ENCODE assay signal across 15 cellular contexts in genomic region chr5:15948225-15948624, GRCh38.
DNase-seq lines count a peak whose midpoint lies in the region; ATAC-seq, FAIRE-seq and TF ChIP-seq lines count a peak whose summit lies in the region.
"Had no signal": no experiment of that assay in that cellular context is flagged by ENCODE, and none has a peak within 500 bp of the region (broad histone marks: within the 10 kb centered on the region; RNA-seq: fewer than 3 reads in every experiment).

No MANE protein-coding gene starts in this region.

- DNase-seq in HepG2 (ENCODE audit: low spot score) (no peak), astrocyte of the spinal cord (ENCODE audit: low read depth, low spot score) (no peak), fibroblast of the aortic adventitia (ENCODE audit: low read depth) (peak; percentile 24), middle frontal gyrus (ENCODE audit: extremely low spot score, low spot score) (no peak)
- DNase-seq in stimulated activated CD4-positive, alpha-beta T cell treated with anti-CD3 and anti-CD28 coated beads, Interleukin-4, amount 100 ng/mL, for 1 hour, result no peak
- DNase-seq: AML-193; CD4-positive, CD25-positive, alpha-beta regulatory T cell; DMS53; NCI-H1436; NCI-H2081; NCI-H524 treated with DMSO at 0.1 percent for 48 hours had no signal

- H3K4me3 ChIP-seq in liver (ENCODE audit: low read depth in 1 of 3, low read length in 3 of 3) (no peak overlapping the region), HepG2 (replicated peaks in 1 of 3; ENCODE audit: insufficient read depth in 1 of 3, low read depth in 2 of 3, low read length in 3 of 3) (no peak overlapping the region), astrocyte of the spinal cord (ENCODE audit: low read depth, low read length) (no peak overlapping the region), fibroblast of the aortic adventitia (ENCODE audit: low read depth, low read length) (no peak overlapping the region)

- H3K9ac ChIP-seq in liver (ENCODE audit: low read depth in 1 of 2, low read length in 2 of 2), result no peak overlapping the region
- H3K9ac ChIP-seq in HepG2 (ENCODE audit: insufficient read depth, low read depth, low read length), result no peak overlapping the region

- TF ChIP-seq POLR2A in HepG2 (IDR thresholded peaks at IDR 0.05; ENCODE audit: insufficient read depth in 1 of 2, low read depth in 2 of 2, low read length in 2 of 2), result no peak

- no peak overlapping the region for H2AFZ ChIP-seq in HepG2 (ENCODE audit: low read length)

- POLR2A ChIA-PET in HepG2 (lab: Yijun Ruan, JAX), result no interaction called here

- H3K27me3 ChIP-seq in liver (ENCODE audit: control insufficient read depth in 4 of 4, insufficient read depth in 4 of 4, low read length in 3 of 4) (no peaks in the 10 kb centered on the region), HepG2 (ENCODE audit: control insufficient read depth in 1 of 2, insufficient read depth in 2 of 2, low read length in 2 of 2) (no peaks in the 10 kb centered on the region)

- in situ Hi-C loops in HepG2 (cut with HindIII; ENCODE audit: extremely low pct_ligation_motif_present, low pct_unique_long_range_greater_than_20kb) (no loop called here), astrocyte of the spinal cord (cut with HindIII; ENCODE audit: low sequenced_read_pairs) (no loop called here)

- 70% methylated on average over 3 of the region's 3 CpGs for WGBS in liver
- WGBS in HepG2 (ENCODE audit: low lambda C conversion rate), result 4% methylated on average over 3 of the region's 3 CpGs

- TF ChIP-seq RAD21 in liver (IDR thresholded peaks at IDR 0.05) (peak; percentile 56 to 61), HepG2 (CRISPR knock-in tag; IDR thresholded peaks at IDR 0.05) (no peak)

- no peaks in the 10 kb centered on the region for H3K79me2 ChIP-seq in HepG2 (ENCODE audit: insufficient read depth, low read length)

- H3K9me3 ChIP-seq in liver (ENCODE audit: control insufficient read depth in 4 of 4, low read length in 3 of 4), result no peaks in the 10 kb centered on the region
- H3K9me3 ChIP-seq in HepG2 (ENCODE audit: low read length), result no peaks in the 10 kb centered on the region

- no peak for ATAC-seq in HepG2
- no peak for ATAC-seq in GM21576 (IDR thresholded peaks at IDR 0.05; ENCODE audit: unreplicated experiment)
- no peak for ATAC-seq in GM18909 (IDR thresholded peaks at IDR 0.05; ENCODE audit: poor library complexity, unreplicated experiment)

- H3K36me3 ChIP-seq in liver (ENCODE audit: control insufficient read depth in 4 of 4, insufficient read depth in 3 of 4, low read depth in 1 of 4, low read length in 3 of 4), result no peaks in the 10 kb centered on the region
- H3K36me3 ChIP-seq in HepG2 (replicated peaks in 1 of 2; ENCODE audit: control insufficient read depth in 1 of 2, insufficient read depth in 2 of 2, low read length in 2 of 2), result no peaks in the 10 kb centered on the region

- TF ChIP-seq CTCF in liver (IDR thresholded peaks at IDR 0.05; ENCODE audit: low read depth, low read length, missing input control), result peak; percentile 16
- no peak for TF ChIP-seq CTCF in HepG2 (CRISPR knock-in tag; IDR thresholded peaks at IDR 0.05)
- TF ChIP-seq CTCF in astrocyte of the spinal cord (IDR thresholded peaks at IDR 0.05; ENCODE audit: low read depth, low read length), result peak; percentile 6
- no peak for TF ChIP-seq CTCF in fibroblast of the aortic adventitia (IDR thresholded peaks at IDR 0.05; ENCODE audit: insufficient read depth, low read length)

- FAIRE-seq in HepG2 (lab: Jason Lieb, UNC), result no peak
- FAIRE-seq: A204.1 had no signal

- no peak for TF ChIP-seq EP300 in HepG2 (IDR thresholded peaks at IDR 0.05; ENCODE audit: low read depth in 2 of 2, low read length in 2 of 2)
- TF ChIP-seq EP300 in HepG2 (CRISPR knock-in tag; IDR thresholded peaks at IDR 0.05; ENCODE audit: borderline replicate concordance), result no peak

- no peak overlapping the region for H3K4me2 ChIP-seq in HepG2 (ENCODE audit: low read depth, low read length)

- H3K27ac ChIP-seq in liver (ENCODE audit: low read depth in 1 of 2, low read length in 2 of 2), result no peak overlapping the region
- H3K27ac ChIP-seq in HepG2 (ENCODE audit: extremely low read length, insufficient read depth, low read length), result no peak overlapping the region

- no peaks in the 10 kb centered on the region for H4K20me1 ChIP-seq in HepG2 (ENCODE audit: insufficient read depth, low read length)

- no TSS peak for BruUV-seq in HepG2 (replicated peaks; lab: Mats Ljungman, UMichigan)

- CTCF ChIA-PET in HepG2 (lab: Yijun Ruan, JAX; ENCODE audit: low intra/inter-chr PET ratio, low total read pairs), result no interaction called here

- intact Hi-C loops in HepG2 (cut with micrococcal nuclease; ENCODE audit: unreplicated experiment), result no loop called here

- H3K4me1 ChIP-seq in liver (ENCODE audit: control insufficient read depth in 4 of 4, insufficient read depth in 4 of 4, low read length in 3 of 4) (peaks cover 0 to 20% (median 16%) of the 10 kb centered on the region in 4 donors), HepG2 (ENCODE audit: insufficient read depth, low read length) (no peaks in the 10 kb centered on the region)

TF ChIP-seq in liver, 16 proteins besides CTCF, POLR2A, EP300 and RAD21:
- TF ChIP-seq JUND (IDR thresholded peaks at IDR 0.05), result no peak
- TF ChIP-seq FOXA2 (IDR thresholded peaks at IDR 0.05), result no peak
- no peak for TF ChIP-seq EGR1 (IDR thresholded peaks at IDR 0.05; ENCODE audit: low read depth in 2 of 2)
- TF ChIP-seq SP1 (IDR thresholded peaks at IDR 0.05), result no peak
- TF ChIP-seq FOXA1 (IDR thresholded peaks at IDR 0.05), result no peak
- no peak for TF ChIP-seq HNF4A (conservative IDR thresholded peaks at IDR 0.05)
- TF ChIP-seq ATF3 (IDR thresholded peaks at IDR 0.05), result no peak
- TF ChIP-seq ZBTB33 (IDR thresholded peaks at IDR 0.05), result no peak
TF ChIP-seq in liver: peak in this region for 0.

TF ChIP-seq in HepG2, 621 proteins besides CTCF, POLR2A, EP300 and RAD21:
- TF ChIP-seq SNAPC4 (CRISPR knock-in tag; IDR thresholded peaks at IDR 0.05) (no peak), ZNF619 (CRISPR knock-in tag; IDR thresholded peaks at IDR 0.05) (no peak), HIC2 (CRISPR knock-in tag; IDR thresholded peaks at IDR 0.05; ENCODE audit: low read depth) (no peak), EHMT2 (IDR thresholded peaks at IDR 0.05; ENCODE audit: borderline replicate concordance, low read depth, low read length) (no peak), NR3C1 (CRISPR knock-in tag; IDR thresholded peaks at IDR 0.05) (no peak), FOXM1 (CRISPR knock-in tag; IDR thresholded peaks at IDR 0.05) (no peak), KDM6A (CRISPR knock-in tag; IDR thresholded peaks at IDR 0.05; ENCODE audit: low read depth) (no peak), MAFG (CRISPR knock-in tag; IDR thresholded peaks at IDR 0.05) (no peak), ZNF20 (CRISPR knock-in tag; IDR thresholded peaks at IDR 0.05) (no peak), ARNT2 (CRISPR knock-in tag; IDR thresholded peaks at IDR 0.05; ENCODE audit: low read depth) (no peak), ZNF891 (CRISPR knock-in tag; IDR thresholded peaks at IDR 0.05) (no peak)

Comparison
In these comparisons a context has a peak if more than half of its experiments do, and no peak if none do; other contexts are left out.
1. CTCF ChIP-seq: peak in liver (single experiment) and astrocyte of the spinal cord (single experiment); none in HepG2 (single experiment) and fibroblast of the aortic adventitia (single experiment).